In the genomic region with DNA sequence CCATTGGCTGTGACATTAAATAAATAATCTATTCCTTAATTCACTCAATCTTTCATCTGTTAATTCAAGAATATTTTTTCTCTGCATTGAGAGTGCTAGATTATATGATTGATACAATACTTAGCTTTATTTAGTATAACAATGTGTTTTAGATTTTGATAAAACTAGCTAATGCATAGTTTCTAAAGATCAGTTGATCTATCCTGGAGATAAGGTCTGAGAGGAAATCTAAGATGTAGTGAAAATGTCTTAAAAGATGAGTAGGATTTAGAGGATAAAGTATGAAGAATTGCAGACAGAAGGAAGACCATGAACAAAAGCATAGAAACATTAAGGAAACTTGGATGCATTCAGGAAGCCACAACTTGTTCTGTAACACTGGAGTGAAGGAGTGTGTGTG, we compare ENCODE assay signal across 3 cellular contexts.
A peak's percentile ranks its signal among the peaks of the same experiment; 100 is the strongest.
TF ChIP-seq lines count a peak whose summit lies in the region.

No MANE protein-coding gene starts in this region.

TF ChIP-seq in SK-N-SH, 30 proteins besides CTCF, POLR2A, EP300 and RAD21:
- TF ChIP-seq TEAD4 (IDR thresholded peaks at IDR 0.05; ENCODE audit: borderline replicate concordance, insufficient read depth): peak; percentile 46; the same call in 1 of the 2 replicates
- TF ChIP-seq GATA2 (CRISPR knock-in tag; IDR thresholded peaks at IDR 0.05): no peak
- TF ChIP-seq JUND (IDR thresholded peaks at IDR 0.05): peak; percentile 56; the same call in 1 of the 2 replicates
- no peak for TF ChIP-seq NRF1 (IDR thresholded peaks at IDR 0.05; ENCODE audit: low read depth, low read length)
- TF ChIP-seq, protein P1, sequence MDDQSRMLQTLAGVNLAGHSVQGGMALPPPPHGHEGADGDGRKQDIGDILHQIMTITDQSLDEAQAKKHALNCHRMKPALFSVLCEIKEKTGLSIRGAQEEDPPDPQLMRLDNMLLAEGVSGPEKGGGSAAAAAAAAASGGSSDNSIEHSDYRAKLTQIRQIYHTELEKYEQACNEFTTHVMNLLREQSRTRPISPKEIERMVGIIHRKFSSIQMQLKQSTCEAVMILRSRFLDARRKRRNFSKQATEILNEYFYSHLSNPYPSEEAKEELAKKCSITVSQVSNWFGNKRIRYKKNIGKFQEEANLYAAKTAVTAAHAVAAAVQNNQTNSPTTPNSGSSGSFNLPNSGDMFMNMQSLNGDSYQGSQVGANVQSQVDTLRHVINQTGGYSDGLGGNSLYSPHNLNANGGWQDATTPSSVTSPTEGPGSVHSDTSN (IDR thresholded peaks at IDR 0.05): peak; percentile 54; the same call in 1 of the 2 replicates
- TF ChIP-seq TCF12 (IDR thresholded peaks at IDR 0.05): peak; percentile 75
- TF ChIP-seq FOXM1 (IDR thresholded peaks at IDR 0.05; ENCODE audit: low read depth): peak; percentile 44; the same call in 1 of the 2 replicates

TF ChIP-seq in SK-N-SH treated with all-trans-retinoic acid at 6 μM for 48 hours, 23 proteins besides CTCF, POLR2A, EP300 and RAD21:
- TF ChIP-seq TCF4 (CRISPR knock-in tag; IDR thresholded peaks at IDR 0.05; ENCODE audit: borderline replicate concordance) (no peak), RARB (CRISPR knock-in tag; IDR thresholded peaks at IDR 0.05) (no peak), TOX (CRISPR knock-in tag; IDR thresholded peaks at IDR 0.05; ENCODE audit: borderline replicate concordance) (no peak), CREB5 (CRISPR knock-in tag; IDR thresholded peaks at IDR 0.05; ENCODE audit: low read depth) (no peak), ZFP30 (CRISPR knock-in tag; IDR thresholded peaks at IDR 0.05) (no peak), POU6F1 (CRISPR knock-in tag; IDR thresholded peaks at IDR 0.05; ENCODE audit: borderline replicate concordance, low read depth) (no peak), SNAI2 (CRISPR knock-in tag; IDR thresholded peaks at IDR 0.05) (no peak), BACH2 (CRISPR knock-in tag; IDR thresholded peaks at IDR 0.05; ENCODE audit: borderline replicate concordance) (no peak), PATZ1 (CRISPR knock-in tag; IDR thresholded peaks at IDR 0.05; ENCODE audit: borderline replicate concordance) (no peak), ISL1 (CRISPR knock-in tag; IDR thresholded peaks at IDR 0.05) (no peak), ZNF70 (CRISPR knock-in tag; IDR thresholded peaks at IDR 0.05) (no peak)
TF ChIP-seq in SK-N-SH treated with all-trans-retinoic acid at 6 μM for 48 hours: peak in this region for 0.

TF ChIP-seq in IMR-90, 13 proteins besides CTCF, POLR2A, EP300 and RAD21:
- TF ChIP-seq SMC3 (IDR thresholded peaks at IDR 0.05; ENCODE audit: low read depth, low read length) (no peak), BHLHE40 (IDR thresholded peaks at IDR 0.05; ENCODE audit: low read depth, low read length) (no peak), MAFK (IDR thresholded peaks at IDR 0.05; ENCODE audit: low read depth, low read length) (no peak), CHD1 (IDR thresholded peaks at IDR 0.05; ENCODE audit: low read depth, low read length) (no peak), RFX5 (IDR thresholded peaks at IDR 0.05; ENCODE audit: low read depth, low read length) (no peak), RCOR1 (IDR thresholded peaks at IDR 0.05; ENCODE audit: insufficient replicate concordance, low read length) (no peak), USF2 (IDR thresholded peaks at IDR 0.05; ENCODE audit: low read depth, low read length) (no peak), MXI1 (IDR thresholded peaks at IDR 0.05; ENCODE audit: borderline replicate concordance, low read depth, low read length) (no peak), MAZ (IDR thresholded peaks at IDR 0.05; ENCODE audit: borderline replicate concordance, low read depth, low read length) (no peak), FOS (IDR thresholded peaks at IDR 0.05; ENCODE audit: low read depth, low read length) (no peak)
- TF ChIP-seq, protein P2, sequence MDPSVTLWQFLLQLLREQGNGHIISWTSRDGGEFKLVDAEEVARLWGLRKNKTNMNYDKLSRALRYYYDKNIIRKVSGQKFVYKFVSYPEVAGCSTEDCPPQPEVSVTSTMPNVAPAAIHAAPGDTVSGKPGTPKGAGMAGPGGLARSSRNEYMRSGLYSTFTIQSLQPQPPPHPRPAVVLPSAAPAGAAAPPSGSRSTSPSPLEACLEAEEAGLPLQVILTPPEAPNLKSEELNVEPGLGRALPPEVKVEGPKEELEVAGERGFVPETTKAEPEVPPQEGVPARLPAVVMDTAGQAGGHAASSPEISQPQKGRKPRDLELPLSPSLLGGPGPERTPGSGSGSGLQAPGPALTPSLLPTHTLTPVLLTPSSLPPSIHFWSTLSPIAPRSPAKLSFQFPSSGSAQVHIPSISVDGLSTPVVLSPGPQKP (IDR thresholded peaks at IDR 0.05; ENCODE audit: borderline replicate concordance, low read depth, low read length): no peak
